ENCODE assay signal across 2 cellular contexts in genomic region chr10:62021978-62022802, GRCh38.
A peak's percentile ranks its signal among the peaks of the same experiment; 100 is the strongest.
TF ChIP-seq lines count a peak whose summit lies in the region.

No MANE protein-coding gene starts in this region.

TF ChIP-seq in IMR-90, 13 proteins besides CTCF, POLR2A, EP300 and RAD21:
- TF ChIP-seq ELK1 (IDR thresholded peaks at IDR 0.05; ENCODE audit: borderline replicate concordance, low read depth, low read length) = no peak
- TF ChIP-seq, protein P1, sequence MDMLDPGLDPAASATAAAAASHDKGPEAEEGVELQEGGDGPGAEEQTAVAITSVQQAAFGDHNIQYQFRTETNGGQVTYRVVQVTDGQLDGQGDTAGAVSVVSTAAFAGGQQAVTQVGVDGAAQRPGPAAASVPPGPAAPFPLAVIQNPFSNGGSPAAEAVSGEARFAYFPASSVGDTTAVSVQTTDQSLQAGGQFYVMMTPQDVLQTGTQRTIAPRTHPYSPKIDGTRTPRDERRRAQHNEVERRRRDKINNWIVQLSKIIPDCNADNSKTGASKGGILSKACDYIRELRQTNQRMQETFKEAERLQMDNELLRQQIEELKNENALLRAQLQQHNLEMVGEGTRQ (IDR thresholded peaks at IDR 0.05; ENCODE audit: low read depth, low read length) = no peak

TF ChIP-seq in GM12878, 131 proteins besides CTCF, POLR2A, EP300 and RAD21:
- TF ChIP-seq SMARCA5 (IDR thresholded peaks at IDR 0.05) (no peak), IRF4 (IDR thresholded peaks at IDR 0.05; ENCODE audit: low read depth, low read length) (no peak), FOXK2 (IDR thresholded peaks at IDR 0.05) (no peak), PML (IDR thresholded peaks at IDR 0.05; ENCODE audit: low read length) (0 out of 2 replicates have a peak, but pooled peaks have one; percentile 5)
- TF ChIP-seq, protein P2, sequence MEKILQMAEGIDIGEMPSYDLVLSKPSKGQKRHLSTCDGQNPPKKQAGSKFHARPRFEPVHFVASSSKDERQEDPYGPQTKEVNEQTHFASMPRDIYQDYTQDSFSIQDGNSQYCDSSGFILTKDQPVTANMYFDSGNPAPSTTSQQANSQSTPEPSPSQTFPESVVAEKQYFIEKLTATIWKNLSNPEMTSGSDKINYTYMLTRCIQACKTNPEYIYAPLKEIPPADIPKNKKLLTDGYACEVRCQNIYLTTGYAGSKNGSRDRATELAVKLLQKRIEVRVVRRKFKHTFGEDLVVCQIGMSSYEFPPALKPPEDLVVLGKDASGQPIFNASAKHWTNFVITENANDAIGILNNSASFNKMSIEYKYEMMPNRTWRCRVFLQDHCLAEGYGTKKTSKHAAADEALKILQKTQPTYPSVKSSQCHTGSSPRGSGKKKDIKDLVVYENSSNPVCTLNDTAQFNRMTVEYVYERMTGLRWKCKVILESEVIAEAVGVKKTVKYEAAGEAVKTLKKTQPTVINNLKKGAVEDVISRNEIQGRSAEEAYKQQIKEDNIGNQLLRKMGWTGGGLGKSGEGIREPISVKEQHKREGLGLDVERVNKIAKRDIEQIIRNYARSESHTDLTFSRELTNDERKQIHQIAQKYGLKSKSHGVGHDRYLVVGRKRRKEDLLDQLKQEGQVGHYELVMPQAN (conservative IDR thresholded peaks at IDR 0.05) = no peak
